In the genomic region with DNA sequence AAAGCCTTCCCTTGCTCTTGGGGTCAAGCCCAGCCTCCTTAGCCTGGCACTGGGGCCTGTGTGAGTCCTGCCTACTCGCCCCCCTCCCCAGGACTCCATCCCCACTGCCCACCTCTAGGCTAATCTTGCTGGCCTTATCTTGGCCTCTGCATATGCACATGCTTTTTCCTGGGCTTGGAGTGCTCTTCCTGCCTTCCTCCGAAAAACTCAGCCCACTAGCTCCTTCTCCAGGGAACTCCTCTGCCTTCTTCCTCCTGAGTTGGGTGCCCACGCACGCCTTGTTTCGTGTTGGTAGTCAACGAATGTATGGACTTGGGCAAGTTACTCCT, we compare ENCODE assay signal across 13 cellular contexts. TPM values are rescaled to one million over a fixed set of nuclear protein-coding genes. Genes with fewer than 3 reads are reported as not detected.
DNase-seq lines count a peak whose midpoint lies in the region; ATAC-seq and TF ChIP-seq lines count a peak whose summit lies in the region.
"Had no signal": no experiment of that assay in that cellular context is flagged by ENCODE, and none has a peak within 500 bp of the region (broad histone marks: within the 10 kb centered on the region; RNA-seq: fewer than 3 reads in every experiment).

No MANE protein-coding gene starts in this region.

- H3K4me3 Mint-ChIP-seq in MCF 10A (ENCODE audit: unreplicated experiment), result no peak overlapping the region
- no peak overlapping the region for H3K4me3 Mint-ChIP-seq in mesothelial cell of epicardium
- H3K4me3 Mint-ChIP-seq: activated naive CD8-positive, alpha-beta T cell had no signal

- H3K36me3 ChIP-seq in breast epithelium (no peaks in the 10 kb centered on the region), upper lobe of right lung (no peaks in the 10 kb centered on the region)
- H3K36me3 ChIP-seq: SJSA1 had no signal

- POLR2A ChIA-PET in MCF 10A (lab: Yijun Ruan, JAX), result interaction anchor here (0.5 kb wide), 1 partner anchor 417 kb away, joined by 4 read pairs; no protein-coding TSS in a partner anchor

- H3K4me3 ChIP-seq in breast epithelium, result peak overlapping the region in 2 of 3 donors; percentile 34 to 63
- no peak overlapping the region for H3K4me3 ChIP-seq in upper lobe of right lung
- H3K4me3 ChIP-seq: SJSA1 had no signal

- H3K9me3 Mint-ChIP-seq in MCF 10A (ENCODE audit: unreplicated experiment) (no peaks in the 10 kb centered on the region), mesothelial cell of epicardium (no peaks in the 10 kb centered on the region)

- no peaks in the 10 kb centered on the region for H3K4me1 Mint-ChIP-seq in MCF 10A (ENCODE audit: insufficient read depth, unreplicated experiment)
- peaks cover 31% of the 10 kb centered on the region for H3K4me1 Mint-ChIP-seq in mesothelial cell of epicardium

- no peak for TF ChIP-seq CTCF in breast epithelium (IDR thresholded peaks at IDR 0.05)
- TF ChIP-seq CTCF in MCF 10A (IDR thresholded peaks at IDR 0.05; ENCODE audit: unreplicated experiment), result no peak
- TF ChIP-seq CTCF in mesothelial cell of epicardium (IDR thresholded peaks at IDR 0.05; ENCODE audit: unreplicated experiment), result no peak
- TF ChIP-seq CTCF in upper lobe of right lung (IDR thresholded peaks at IDR 0.05), result no peak

- ATAC-seq in upper lobe of right lung, result no peak
- ATAC-seq in stimulated activated naive CD8-positive, alpha-beta T cell treated with anti-CD3 and anti-CD28 coated beads, Interleukin-15, Interleukin-2, amounts not matched to agents 100 U/mL and 50 U/mL, for 24 hours, result no peak

- H3K4me1 ChIP-seq in breast epithelium, result peaks cover 2 to 10% of the 10 kb centered on the region in 2 donors
- peaks cover 21% of the 10 kb centered on the region for H3K4me1 ChIP-seq in upper lobe of right lung

- peak overlapping the region; percentile 64 to 94 for H3K27ac ChIP-seq in breast epithelium
- peak overlapping the region; percentile 34 for H3K27ac ChIP-seq in caudate nucleus (ENCODE audit: low read depth, low read length)
- peak overlapping the region; percentile 90 for H3K27ac ChIP-seq in upper lobe of right lung
- H3K27ac ChIP-seq: KMS-11, SJSA1 had no signal

- TF ChIP-seq POLR2A in breast epithelium (IDR thresholded peaks at IDR 0.05), result no peak

- BruUV-seq in MCF 10A (replicated peaks; lab: Mats Ljungman, UMichigan), result no TSS peak

- H3K27me3 Mint-ChIP-seq in MCF 10A (ENCODE audit: insufficient read depth, unreplicated experiment), result peaks cover 17% of the 10 kb centered on the region
- peaks cover 8% of the 10 kb centered on the region for H3K27me3 Mint-ChIP-seq in mesothelial cell of epicardium (ENCODE audit: low read depth)

- H3K27ac Mint-ChIP-seq in MCF 10A (ENCODE audit: low read depth, unreplicated experiment) (no peak overlapping the region), mesothelial cell of epicardium (peak overlapping the region; percentile 32)
- H3K27ac Mint-ChIP-seq: activated naive CD8-positive, alpha-beta T cell had no signal

- CTCF ChIA-PET in MCF 10A (lab: Yijun Ruan, JAX), result interaction anchor here (0.7 to 1.8 kb wide), 17 partner anchors 11 to 421 kb away, joined by 3 to 12 read pairs (median 4); no protein-coding TSS in a partner anchor

- H3K9me3 ChIP-seq in breast epithelium, result peaks cover 0 to 2% of the 10 kb centered on the region in 2 donors
- H3K9me3 ChIP-seq in upper lobe of right lung, result no peaks in the 10 kb centered on the region

- intact Hi-C loops in breast epithelium (cut with DNase I; ENCODE audit: low total_unique reads) (no loop called here), MCF 10A (cut with micrococcal nuclease) (loop anchor here (2.0 kb wide), 1 partner anchor 421 kb away; no protein-coding TSS in a partner anchor), upper lobe of right lung (cut with DNase I) (no loop called here)

- H3K36me3 Mint-ChIP-seq in MCF 10A (ENCODE audit: insufficient read depth, unreplicated experiment) (peaks cover 4% of the 10 kb centered on the region), mesothelial cell of epicardium (no peaks in the 10 kb centered on the region)
- H3K36me3 Mint-ChIP-seq: activated naive CD8-positive, alpha-beta T cell had no signal

- DNase-seq in breast epithelium (ENCODE audit: low spot score in 2 of 2) (peak in 1 of 2 donors; percentile 15), MCF 10A (ENCODE audit: unreplicated experiment) (no peak), caudate nucleus (lab: John Stamatoyannopoulos, UW) (no peak), mesothelial cell of epicardium (ENCODE audit: low spot score in 2 of 2, unreplicated experiment in 2 of 2) (peak in 1 of 2 experiments; percentile 37), upper lobe of right lung (no peak), GF-D8 (lab: John Stamatoyannopoulos, UW) (no peak), NCI-H1092 treated with DMSO at 0.1 percent for 48 hours (lab: John Stamatoyannopoulos, UW) (no peak)
- DNase-seq in stimulated activated naive CD8-positive, alpha-beta T cell treated with anti-CD3 and anti-CD28 coated beads, Interleukin-15, Interleukin-2, amounts not matched to agents 100 U/mL and 50 U/mL, for 24 hours, result no peak

- peaks cover 0 to 5% of the 10 kb centered on the region in 2 donors for H3K27me3 ChIP-seq in breast epithelium
- H3K27me3 ChIP-seq in upper lobe of right lung, result no peaks in the 10 kb centered on the region
- H3K27me3 ChIP-seq: SJSA1 had no signal

RNA-seq across cellular contexts. Expression of gene TBX2, which starts 16.5 kb away (rescaled TPM):
- total RNA-seq in breast epithelium (1 to 10 TPM; 4.8 to 8.5 (median 5.7) TPM), MCF 10A (2022) (1.5 and 4.3 TPM in 2 replicates), mesothelial cell of epicardium (164 to 176 TPM (median 173 TPM) in 3 replicates), upper lobe of right lung (122 TPM)
- total RNA-seq: A673 had no signal

RNA-seq across cellular contexts. Expression of gene TBX4, which starts 36.0 kb away (rescaled TPM):
- total RNA-seq in breast epithelium (under 1 TPM in 1 of 3 donors, not detected in 2; 0.80 TPM), MCF 10A (2022) (not detected in 2 replicates), mesothelial cell of epicardium (51.9 to 56.6 TPM (median 54.2 TPM) in 3 replicates), upper lobe of right lung (28.6 TPM)
- total RNA-seq: A673, Calu3 had no signal

Comparison
In these comparisons a context has a peak if more than half of its experiments do, and no peak if none do; other contexts are left out.
1. H3K27ac ChIP-seq: peak in every context shown above with its lines; median percentile 90 in upper lobe of right lung; 79 in breast epithelium; 34 in caudate nucleus.
2. RNA of gene TBX2, which starts 16.5 kb away (total RNA-seq): 164 to 176 TPM in mesothelial cell of epicardium and 122 TPM in upper lobe of right lung (single experiment); 4.8 to 8.5 TPM in breast epithelium and 1.5 to 4.3 TPM in MCF 10A; every median in the first group is over 10 times any median in the second.
3. RNA of gene TBX4, which starts 36.0 kb away (total RNA-seq): 51.9 to 56.6 TPM in mesothelial cell of epicardium and 28.6 TPM in upper lobe of right lung (single experiment); 0.80 TPM in breast epithelium and not detected in MCF 10A; every median in the first group is over 10 times any median in the second.